18 cellular contexts compared by ENCODE assay signal in the genomic region with DNA sequence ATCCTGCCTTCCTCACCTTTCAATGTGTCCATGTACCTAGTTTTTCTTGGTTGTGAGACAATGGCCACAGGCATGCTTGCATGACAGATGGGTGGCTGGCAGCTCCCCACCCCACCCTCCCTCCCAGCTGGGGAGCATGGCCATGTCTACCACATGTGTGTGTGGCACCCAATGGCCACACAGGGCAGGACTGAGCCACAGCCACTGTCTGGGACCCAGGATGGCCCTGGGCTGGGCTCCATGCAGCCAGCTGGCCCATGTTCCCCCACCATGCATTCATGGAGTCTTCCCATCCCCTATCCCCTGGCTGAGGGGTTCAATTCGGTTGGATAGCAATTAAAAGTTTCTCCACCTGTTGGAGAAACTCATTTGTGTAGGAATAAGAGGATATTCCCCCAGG.
DNase-seq lines count a peak whose midpoint lies in the region; ATAC-seq and TF ChIP-seq lines count a peak whose summit lies in the region.
"Had no signal": no experiment of that assay in that cellular context is flagged by ENCODE, and none has a peak within 500 bp of the region (broad histone marks: within the 10 kb centered on the region; RNA-seq: fewer than 3 reads in every experiment).

No MANE protein-coding gene starts in this region.

- no peak overlapping the region for H2AFZ ChIP-seq in GM23338
- no peak overlapping the region for H2AFZ ChIP-seq in mesenchymal stem cell (ENCODE audit: low read depth, low read length)

- no peaks in the 10 kb centered on the region for H3K4me1 ChIP-seq in GM23338 (ENCODE audit: insufficient read depth)
- H3K4me1 ChIP-seq in mesenchymal stem cell (ENCODE audit: control insufficient read depth, insufficient read depth, low read depth, low read length) = no peaks in the 10 kb centered on the region
- H3K4me1 ChIP-seq: BLaER1, Caco-2 had no signal

- H3K4me1 Mint-ChIP-seq in GM23338 = no peaks in the 10 kb centered on the region
- no peaks in the 10 kb centered on the region for H3K4me1 Mint-ChIP-seq in immature natural killer cell
- H3K4me1 Mint-ChIP-seq: B cell; CD4-positive, CD25-positive, alpha-beta regulatory T cell had no signal

- no CpG with 5 or more reads among the region's 1 CpG for whole genome bisulfite sequencing in mesenchymal stem cell

- H3K4me2 ChIP-seq in GM23338 (no peak overlapping the region), mesenchymal stem cell (ENCODE audit: low read length, poor library complexity, severe bottlenecking) (no peak overlapping the region)
- H3K4me2 ChIP-seq: BLaER1 had no signal

- peaks cover 64% of the 10 kb centered on the region for H3K9me3 ChIP-seq in mesenchymal stem cell (ENCODE audit: control insufficient read depth, low read length)

- H3K27me3 ChIP-seq in GM23338 (ENCODE audit: insufficient read depth) (no peaks in the 10 kb centered on the region), mesenchymal stem cell (ENCODE audit: control insufficient read depth in 1 of 2, insufficient read depth in 1 of 2, low read length in 2 of 2) (no peaks in the 10 kb centered on the region)
- H3K27me3 ChIP-seq: BLaER1 had no signal

- H3K4me3 Mint-ChIP-seq in GM23338 = no peak overlapping the region
- no peak overlapping the region for H3K4me3 Mint-ChIP-seq in immature natural killer cell
- H3K4me3 Mint-ChIP-seq: B cell; CD4-positive, CD25-positive, alpha-beta regulatory T cell; CD8-positive, alpha-beta T cell had no signal

- no peaks in the 10 kb centered on the region for H4K20me1 ChIP-seq in GM23338 (replicated peaks; ENCODE audit: insufficient read depth)
- H4K20me1 ChIP-seq: BLaER1 had no signal

- no peak overlapping the region for H4K8ac ChIP-seq in mesenchymal stem cell (ENCODE audit: low read length)

- H3K9me3 Mint-ChIP-seq in GM23338 (peaks cover 55% of the 10 kb centered on the region), immature natural killer cell (peaks cover 7 to 50% (median 31%) of the 10 kb centered on the region in 6 donors)

- peak overlapping the region; percentile 90 for H4K91ac ChIP-seq in mesenchymal stem cell (ENCODE audit: low read length)

- H3K36me3 ChIP-seq in GM23338 (ENCODE audit: insufficient read depth) (peaks cover 32% of the 10 kb centered on the region), mesenchymal stem cell (ENCODE audit: control insufficient read depth in 1 of 2, insufficient read depth in 2 of 2, low read depth in 1 of 2, low read length in 2 of 2) (no peaks in the 10 kb centered on the region)
- H3K36me3 ChIP-seq: BLaER1 had no signal

- H2BK12ac ChIP-seq in mesenchymal stem cell (ENCODE audit: low read length in 2 of 2) = peak overlapping the region; percentile 95 to 96

- peak overlapping the region in 1 of 2 experiments; percentile 13 for H3K4ac ChIP-seq in mesenchymal stem cell (ENCODE audit: low read depth in 1 of 2, low read length in 2 of 2)

- H3K23ac ChIP-seq in mesenchymal stem cell (ENCODE audit: low read length in 2 of 2) = no peak overlapping the region

- peaks cover 37% of the 10 kb centered on the region for H3K36me3 Mint-ChIP-seq in GM23338 (ENCODE audit: low read depth)
- peaks cover 0 to 4% (median 4%) of the 10 kb centered on the region in 3 donors for H3K36me3 Mint-ChIP-seq in immature natural killer cell
- H3K36me3 Mint-ChIP-seq: CD4-positive, CD25-positive, alpha-beta regulatory T cell; CD8-positive, alpha-beta T cell had no signal

- no peak overlapping the region for H2BK5ac ChIP-seq in mesenchymal stem cell (ENCODE audit: low read depth, low read length, poor library complexity, severe bottlenecking)

- no peaks in the 10 kb centered on the region for H3K79me2 ChIP-seq in GM23338 (replicated peaks; ENCODE audit: insufficient read depth)

- ATAC-seq in GM23338 (no peak), HG02571 (IDR thresholded peaks at IDR 0.05; ENCODE audit: unreplicated experiment) (no peak)
- ATAC-seq: CD8-positive, alpha-beta T cell had no signal

- H3K18ac ChIP-seq in mesenchymal stem cell (ENCODE audit: low read depth in 1 of 2, low read length in 2 of 2) = peak overlapping the region; percentile 77 to 89

- no peak overlapping the region for H3K9ac ChIP-seq in mesenchymal stem cell (ENCODE audit: low read length)
- H3K9ac ChIP-seq: BLaER1 had no signal

- H3K27ac Mint-ChIP-seq in GM23338 = no peak overlapping the region
- no peak overlapping the region for H3K27ac Mint-ChIP-seq in immature natural killer cell
- H3K27ac Mint-ChIP-seq: B cell; CD8-positive, alpha-beta T cell had no signal

- H3K9me2 ChIP-seq in GM23338 (ENCODE audit: insufficient read depth) = peaks cover 3% of the 10 kb centered on the region; the same call in 1 of the 2 replicates

- no peak overlapping the region for H2BK15ac ChIP-seq in mesenchymal stem cell (ENCODE audit: low read depth, poor library complexity, severe bottlenecking)

- H3K27ac ChIP-seq in GM23338 (ENCODE audit: low read depth) = no peak overlapping the region
- no peak overlapping the region for H3K27ac ChIP-seq in mesenchymal stem cell (ENCODE audit: low read length, poor library complexity, severe bottlenecking)
- H3K27ac ChIP-seq: 22Rv1, BLaER1, C4-2B had no signal

- H2BK120ac ChIP-seq in mesenchymal stem cell (ENCODE audit: low read depth, low read length) = no peak overlapping the region

- H3K27me3 Mint-ChIP-seq in GM23338 (ENCODE audit: insufficient read depth, low read depth, poor library complexity) (peaks cover 5% of the 10 kb centered on the region), immature natural killer cell (ENCODE audit: low read depth in 3 of 3) (no peaks in the 10 kb centered on the region)
- H3K27me3 Mint-ChIP-seq: B cell; CD4-positive, CD25-positive, alpha-beta regulatory T cell had no signal

- H3K4me3 ChIP-seq in GM23338 (no peak overlapping the region), mesenchymal stem cell (ENCODE audit: insufficient read depth in 1 of 2, low read depth in 1 of 2, low read length in 2 of 2) (no peak overlapping the region)
- H3K4me3 ChIP-seq: BLaER1 had no signal

- H3K79me1 ChIP-seq in mesenchymal stem cell (replicated peaks; ENCODE audit: low read length, poor library complexity, severe bottlenecking) = no peaks in the 10 kb centered on the region

- H2AK5ac ChIP-seq in mesenchymal stem cell (ENCODE audit: low read length, severe bottlenecking) = no peak overlapping the region

- DNase-seq in DMS53 (lab: John Stamatoyannopoulos, UW) = peak; percentile 35
- no peak for DNase-seq in DMS53 treated with DMSO at 0.1 percent for 48 hours (lab: John Stamatoyannopoulos, UW; ENCODE audit: unreplicated experiment)
- DNase-seq in GM23338 (ENCODE audit: low spot score) = peak; percentile 14
- DNase-seq in mesenchymal stem cell = no peak
- DNase-seq in immature natural killer cell = no peak
- DNase-seq: Caco-2; CD4-positive, CD25-positive, alpha-beta regulatory T cell; CD8-positive, alpha-beta T cell; DMS153; DMS79 treated with DMSO at 0.1 percent for 48 hours; GF-D8; H7; HCEC 1CT had no signal

- peak overlapping the region in 1 of 2 experiments; percentile 95 for H3K14ac ChIP-seq in mesenchymal stem cell (ENCODE audit: low read length in 2 of 2)

- TF ChIP-seq CTCF in GM23338 (conservative IDR thresholded peaks at IDR 0.05; ENCODE audit: low read depth in 2 of 2) = no peak

- no peaks in the 10 kb centered on the region for H3F3A ChIP-seq in GM23338 (replicated peaks; ENCODE audit: low read depth)

Comparison
In these comparisons a context has a peak if more than half of its experiments do, and no peak if none do; other contexts are left out.
1. DNase-seq: peak in DMS53 (single experiment) and GM23338 (single experiment); none in DMS53 treated with DMSO at 0.1 percent for 48 hours (single experiment), mesenchymal stem cell (single experiment) and immature natural killer cell (0 of 3).